Comparison of ENCODE assay signal across 12 cellular contexts in the genomic region with DNA sequence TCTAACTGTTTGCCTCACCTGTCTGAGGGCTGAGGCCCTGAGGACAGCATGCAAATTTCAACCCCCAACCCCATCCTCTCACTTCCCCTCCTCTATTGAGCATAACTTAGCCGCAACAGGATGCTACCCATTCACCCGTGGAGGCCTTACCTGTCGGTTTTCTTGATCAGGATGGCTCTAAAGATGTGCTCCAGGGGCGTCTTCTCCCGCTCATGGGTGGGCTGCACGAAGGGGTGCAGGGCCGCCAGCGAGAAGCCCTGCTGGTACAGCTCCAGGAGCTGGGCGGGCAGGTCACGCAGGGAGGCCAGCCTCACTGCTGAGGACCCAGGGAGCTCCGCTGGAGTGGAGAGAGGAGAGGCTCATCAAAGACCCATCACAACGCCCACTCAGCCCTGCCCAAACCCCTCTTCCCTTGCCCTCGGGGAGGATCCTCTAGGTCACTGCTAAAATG.
DNase-seq lines count a peak whose midpoint lies in the region; ATAC-seq and TF ChIP-seq lines count a peak whose summit lies in the region.
"Had no signal": no experiment of that assay in that cellular context is flagged by ENCODE, and none has a peak within 500 bp of the region (broad histone marks: within the 10 kb centered on the region; RNA-seq: fewer than 3 reads in every experiment).

No MANE protein-coding gene starts in this region.

- H3K79me2 ChIP-seq in hepatocyte: no peaks in the 10 kb centered on the region

- H3K36me3 ChIP-seq in hepatocyte (replicated peaks; ENCODE audit: insufficient read depth, low read depth): no peaks in the 10 kb centered on the region

- in situ Hi-C loops in GM13977 (cut with MboI; ENCODE audit: low pct_unique_long_range_greater_than_20kb, low sequenced_read_pairs, unreplicated experiment): no loop called here

- no peaks in the 10 kb centered on the region for H3K9me2 ChIP-seq in hepatocyte (replicated peaks; ENCODE audit: insufficient read depth)

- H3K27me3 ChIP-seq in hepatocyte: no peaks in the 10 kb centered on the region

- H3K4me2 ChIP-seq in hepatocyte: no peak overlapping the region

- H4K20me1 ChIP-seq in hepatocyte (ENCODE audit: insufficient read depth, poor library complexity, severe bottlenecking): no peaks in the 10 kb centered on the region

- H3K4me1 Mint-ChIP-seq in effector memory CD8-positive, alpha-beta T cell (ENCODE audit: low read depth in 2 of 2): peaks cover 3 to 23% of the 10 kb centered on the region in 2 donors

- DNase-seq in GM13977 (ENCODE audit: low spot score): peak; percentile 30
- peak; percentile 37 for DNase-seq in NCI-H526 treated with DMSO at 0.1 percent for 48 hours (lab: John Stamatoyannopoulos, UW)
- no peak for DNase-seq in NCI-H128 (lab: John Stamatoyannopoulos, UW; ENCODE audit: unreplicated experiment)
- DNase-seq in effector memory CD8-positive, alpha-beta T cell: no peak
- no peak for DNase-seq in glomerular visceral epithelial cell (ENCODE audit: extremely low spot score)
- no peak for DNase-seq in hepatocyte (ENCODE audit: low spot score)
- DNase-seq: aorta, GM23248, MV-4-11 had no signal

- no peak overlapping the region for H3K27ac ChIP-seq in hepatocyte
- H3K27ac ChIP-seq: C4-2B, GM23248 had no signal

- H3K4me3 Mint-ChIP-seq in effector memory CD8-positive, alpha-beta T cell: no peak overlapping the region

- H3K27me3 Mint-ChIP-seq in effector memory CD8-positive, alpha-beta T cell: no peaks in the 10 kb centered on the region

- WGBS in hepatocyte (ENCODE audit: low lambda C conversion rate, missing lambda C conversion rate): 85% methylated on average over 13 of the region's 13 CpGs

- no peaks in the 10 kb centered on the region for H3K9me3 Mint-ChIP-seq in effector memory CD8-positive, alpha-beta T cell

- ATAC-seq in GM19455 (IDR thresholded peaks at IDR 0.05; ENCODE audit: unreplicated experiment) (peak; percentile 93), HG02943 (IDR thresholded peaks at IDR 0.05; ENCODE audit: low read depth, unreplicated experiment) (peak; percentile 75)
- ATAC-seq in effector memory CD8-positive, alpha-beta T cell (replicated peaks): no peak

- no peaks in the 10 kb centered on the region for H3K4me1 ChIP-seq in hepatocyte (ENCODE audit: insufficient read depth)

- H3K36me3 Mint-ChIP-seq in effector memory CD8-positive, alpha-beta T cell (ENCODE audit: insufficient read depth): peaks cover 20% of the 10 kb centered on the region

- TF ChIP-seq CTCF in GM13977 (IDR thresholded peaks at IDR 0.05; ENCODE audit: extremely low read depth, insufficient read depth, missing control alignments) (no peak), hepatocyte (IDR thresholded peaks at IDR 0.05; ENCODE audit: poor library complexity) (no peak)

- no peaks in the 10 kb centered on the region for H3K9me3 ChIP-seq in hepatocyte (ENCODE audit: low read depth)

- no peak overlapping the region for H2AFZ ChIP-seq in hepatocyte
- H2AFZ ChIP-seq: GM23248 had no signal

- H3K4me3 ChIP-seq in hepatocyte: no peak overlapping the region
- H3K4me3 ChIP-seq: GM23248 had no signal

- no peak overlapping the region for H3K27ac Mint-ChIP-seq in effector memory CD8-positive, alpha-beta T cell

Comparison
In these comparisons a context has a peak if more than half of its experiments do, and no peak if none do; other contexts are left out.
1. DNase-seq: peak in GM13977 (single experiment) and NCI-H526 treated with DMSO at 0.1 percent for 48 hours (single experiment); none in NCI-H128 (single experiment), effector memory CD8-positive, alpha-beta T cell (0 of 3), glomerular visceral epithelial cell (single experiment) and hepatocyte (single experiment).